Comparison of ENCODE assay signal across 21 cellular contexts in the genomic region with DNA sequence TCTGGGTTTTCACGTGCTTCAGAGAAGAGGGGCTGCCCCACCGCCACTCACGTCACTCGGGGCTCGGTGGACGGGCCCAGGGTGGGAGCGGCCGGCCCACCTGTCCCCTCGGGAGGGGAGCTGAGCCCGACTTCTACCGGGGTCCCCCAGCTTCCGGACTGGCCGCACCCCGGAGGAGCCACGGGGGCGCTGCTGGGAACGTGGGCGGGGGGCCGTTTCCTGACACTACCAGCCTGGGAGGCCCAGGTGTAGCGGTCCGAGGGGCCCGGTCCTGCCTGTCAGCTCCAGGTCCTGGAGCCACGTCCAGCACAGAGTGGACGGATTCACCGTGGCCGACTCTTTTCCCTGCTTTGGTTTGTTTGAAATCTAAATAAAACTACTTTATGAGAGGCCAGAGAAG. TPM values are rescaled to one million over a fixed set of nuclear protein-coding genes. Genes with fewer than 3 reads are reported as not detected.
DNase-seq lines count a peak whose midpoint lies in the region; ATAC-seq, FAIRE-seq and TF ChIP-seq lines count a peak whose summit lies in the region.
"Had no signal": no experiment of that assay in that cellular context is flagged by ENCODE, and none has a peak within 500 bp of the region (broad histone marks: within the 10 kb centered on the region; RNA-seq: fewer than 3 reads in every experiment).

No MANE protein-coding gene starts in this region.

- peaks cover 32% of the 10 kb centered on the region for H3K36me3 Mint-ChIP-seq in Caco-2 (ENCODE audit: insufficient read depth, unreplicated experiment)
- peaks cover 24% of the 10 kb centered on the region for H3K36me3 Mint-ChIP-seq in stimulated activated memory B cell treated with anti-CD40 and anti-IgM and Interleukin-4, amounts not matched to agents 10 μg/mL and 1 μg/mL and 100 μg/mL, for 72 hours

- in situ Hi-C loops in K562 (cut with MboI), result no loop called here

- H3K9me3 ChIP-seq in BLaER1 (no peaks in the 10 kb centered on the region), Caco-2 (no peaks in the 10 kb centered on the region), K562 (replicated peaks; ENCODE audit: control insufficient read depth, insufficient read depth, low read depth, low read length) (no peaks in the 10 kb centered on the region)
- H3K9me3 ChIP-seq: BE2C had no signal

- 0 out of 2 replicates have a peak overlapping the region, but pooled peaks have one; percentile 35 for H3K27ac ChIP-seq in BLaER1
- no peak overlapping the region for H3K27ac ChIP-seq in K562 (ENCODE audit: extremely low read depth, low read depth, low read length)
- H3K27ac ChIP-seq: C4-2B had no signal

- no peak overlapping the region for H3K4me3 ChIP-seq in BLaER1
- no peak overlapping the region for H3K4me3 ChIP-seq in Caco-2 (ENCODE audit: low read depth, low read length)
- no peak overlapping the region for H3K4me3 ChIP-seq in K562
- H3K4me3 ChIP-seq: GM12878, GM23338 had no signal

- TF ChIP-seq EP300 in K562 (IDR thresholded peaks at IDR 0.05; ENCODE audit: low read length), result no peak

- ATAC-seq in K562, result no peak
- peak; percentile 22 for ATAC-seq in stimulated activated memory B cell treated with anti-CD40 and anti-IgM and Interleukin-4, amounts not matched to agents 10 μg/mL and 1 μg/mL and 100 μg/mL, for 72 hours
- ATAC-seq: GM12878, GM23338 had no signal

- intact Hi-C loops in Caco-2 (cut with micrococcal nuclease; ENCODE audit: unreplicated experiment), result no loop called here
- intact Hi-C loops in K562 (cut with micrococcal nuclease), result no loop called here

- H3K36me3 ChIP-seq in BLaER1, result peaks cover 64% of the 10 kb centered on the region
- no peaks in the 10 kb centered on the region for H3K36me3 ChIP-seq in Caco-2 (ENCODE audit: control insufficient read depth, insufficient read depth, low read length)
- peaks cover 49% of the 10 kb centered on the region; the same call in 2 of the 3 replicates for H3K36me3 ChIP-seq in K562 (ENCODE audit: control insufficient read depth, insufficient read depth, low read length)

- BruUV-seq in Caco-2 (replicated peaks; lab: Mats Ljungman, UMichigan), result TSS peak; percentile 20
- BruUV-seq in K562 (replicated peaks; lab: Mats Ljungman, UMichigan), result TSS peak; percentile 59

- no peak for DNase-seq in Caco-2
- DNase-seq in K562 (ENCODE audit: extremely low read depth in 1 of 4, low spot score in 3 of 4), result no peak
- no peak for DNase-seq in DMS153 (lab: John Stamatoyannopoulos, UW)
- no peak for DNase-seq in ecto neural progenitor cell (ENCODE audit: low spot score)
- DNase-seq: ACHN; BE2C; Calu3; CD4-positive, alpha-beta memory T cell; DMS53; DND-41; EL; HCEC 1CT had no signal

- H3K9ac ChIP-seq in BLaER1, result no peak overlapping the region
- H3K9ac ChIP-seq in K562 (ENCODE audit: insufficient read depth in 1 of 2, low read depth in 2 of 2, low read length in 2 of 2), result no peak overlapping the region

- H3K27me3 Mint-ChIP-seq in Caco-2 (ENCODE audit: insufficient read depth, unreplicated experiment), result no peaks in the 10 kb centered on the region
- peaks cover 6% of the 10 kb centered on the region for H3K27me3 Mint-ChIP-seq in stimulated activated memory B cell treated with anti-CD40 and anti-IgM and Interleukin-4, amounts not matched to agents 10 μg/mL and 1 μg/mL and 100 μg/mL, for 72 hours
- H3K27me3 Mint-ChIP-seq: CD4-positive, alpha-beta memory T cell had no signal

- no peak overlapping the region for H3K4me3 Mint-ChIP-seq in Caco-2 (ENCODE audit: unreplicated experiment)
- H3K4me3 Mint-ChIP-seq in stimulated activated memory B cell treated with anti-CD40 and anti-IgM and Interleukin-4, amounts not matched to agents 10 μg/mL and 1 μg/mL and 100 μg/mL, for 72 hours, result no peak overlapping the region
- H3K4me3 Mint-ChIP-seq: CD4-positive, alpha-beta memory T cell; GM23338 had no signal

- WGBS in K562 (ENCODE audit: insufficient coverage, low coverage, missing lambda C conversion rate), result 92% methylated on average over 15 of the region's 26 CpGs

- no peak for TF ChIP-seq POLR2A in K562 (conservative IDR thresholded peaks at IDR 0.05)

- peaks cover 49% of the 10 kb centered on the region for H4K20me1 ChIP-seq in BLaER1
- H4K20me1 ChIP-seq in K562 (replicated peaks; ENCODE audit: control insufficient read depth, insufficient read depth, low read length), result no peaks in the 10 kb centered on the region; the same call in 1 of the 2 replicates

- no peak overlapping the region; the same call in 1 of the 2 replicates for H3K4me2 ChIP-seq in BLaER1
- no peak overlapping the region for H3K4me2 ChIP-seq in K562 (ENCODE audit: insufficient read depth, low read length)
- H3K4me2 ChIP-seq: GM23338 had no signal

- no peaks in the 10 kb centered on the region for H3K9me3 Mint-ChIP-seq in Caco-2 (ENCODE audit: unreplicated experiment)
- H3K9me3 Mint-ChIP-seq in stimulated activated memory B cell treated with anti-CD40 and anti-IgM and Interleukin-4, amounts not matched to agents 10 μg/mL and 1 μg/mL and 100 μg/mL, for 72 hours, result no peaks in the 10 kb centered on the region
- H3K9me3 Mint-ChIP-seq: CD4-positive, alpha-beta memory T cell; GM23338 had no signal

- H3K27me3 ChIP-seq in BLaER1 (no peaks in the 10 kb centered on the region), Caco-2 (replicated peaks; ENCODE audit: control insufficient read depth, insufficient read depth, low read length) (no peaks in the 10 kb centered on the region), K562 (ENCODE audit: control insufficient read depth in 2 of 2, insufficient read depth in 2 of 2, low read length in 2 of 2) (no peaks in the 10 kb centered on the region)
- H3K27me3 ChIP-seq: BE2C had no signal

- no peak for FAIRE-seq in K562 (lab: Jason Lieb, UNC)
- FAIRE-seq: A204.1, GM12878, GM19239, H54 had no signal

- no peak for TF ChIP-seq CTCF in Caco-2 (IDR thresholded peaks at IDR 0.05; ENCODE audit: insufficient read depth in 1 of 2, low read depth in 1 of 2, low read length in 1 of 2, severe bottlenecking in 1 of 2, unreplicated experiment in 1 of 2)
- no peak for TF ChIP-seq CTCF in K562 (IDR thresholded peaks at IDR 0.05 in 2 of 3, conservative IDR thresholded peaks at IDR 0.05 in 1 of 3; ENCODE audit: insufficient read depth in 2 of 3, low read depth in 1 of 3, low read length in 3 of 3)

- H3K79me2 ChIP-seq in K562 (ENCODE audit: control insufficient read depth, insufficient read depth, low read length), result no peaks in the 10 kb centered on the region; the same call in 2 of the 3 replicates

- no peak overlapping the region for H2AFZ ChIP-seq in K562 (ENCODE audit: low read depth, low read length)
- H2AFZ ChIP-seq: GM23338 had no signal

- H3K27ac Mint-ChIP-seq in Caco-2 (ENCODE audit: unreplicated experiment), result no peak overlapping the region
- H3K27ac Mint-ChIP-seq in stimulated activated memory B cell treated with anti-CD40 and anti-IgM and Interleukin-4, amounts not matched to agents 10 μg/mL and 1 μg/mL and 100 μg/mL, for 72 hours, result no peak overlapping the region
- H3K27ac Mint-ChIP-seq: GM23338 had no signal

- no peak for TF ChIP-seq RAD21 in K562 (CRISPR knock-in tag; conservative IDR thresholded peaks at IDR 0.05 in 1 of 2, IDR thresholded peaks at IDR 0.05 in 1 of 2)

- H3K9me1 ChIP-seq in K562 (ENCODE audit: control insufficient read depth, insufficient read depth, low read length), result no peaks in the 10 kb centered on the region

- POLR2A ChIA-PET in Caco-2 (lab: Charles Lee), result interaction anchor here (0.6 kb wide), 1 partner anchor 8 kb away, joined by 3 read pairs; no protein-coding TSS in a partner anchor
- POLR2A ChIA-PET in K562 (lab: Yijun Ruan, JAX), result interaction anchor here (0.6 to 1.5 kb wide), 6 partner anchors 9 to 33 kb away, joined by 3 to 12 read pairs (median 4); a partner anchor contains a TSS

- H3K4me1 Mint-ChIP-seq in Caco-2 (ENCODE audit: low read depth, unreplicated experiment), result no peaks in the 10 kb centered on the region
- H3K4me1 Mint-ChIP-seq in stimulated activated memory B cell treated with anti-CD40 and anti-IgM and Interleukin-4, amounts not matched to agents 10 μg/mL and 1 μg/mL and 100 μg/mL, for 72 hours, result peaks cover 12% of the 10 kb centered on the region
- H3K4me1 Mint-ChIP-seq: GM23338 had no signal

- H3K4me1 ChIP-seq in BLaER1 (peaks cover 44% of the 10 kb centered on the region), Caco-2 (no peaks in the 10 kb centered on the region), K562 (replicated peaks in 1 of 2; ENCODE audit: control insufficient read depth in 2 of 2, insufficient read depth in 2 of 2, low read length in 2 of 2) (peaks cover 8 to 46% of the 10 kb centered on the region in 2 experiments)
- H3K4me1 ChIP-seq: BE2C had no signal

- CTCF ChIA-PET in Caco-2 (lab: Charles Lee), result interaction anchor here (0.5 kb wide), 1 partner anchor 24 kb away, joined by 3 read pairs; no protein-coding TSS in a partner anchor
- CTCF ChIA-PET in K562 (lab: Yijun Ruan, JAX; ENCODE audit: low intra/inter-chr PET ratio), result no interaction called here

RNA-seq across cellular contexts. Expression of a gene that starts 2.2 kb away (rescaled TPM):
- total RNA-seq in Caco-2 (2022) (0.35 TPM in 1 of 2 replicates, not detected in the other), K562 (2014; rRNA removed) (2.3 and 2.6 TPM in 2 replicates), K562 (2014; rRNA removed; fragmentation: Illumina TruSeq; extraction: Trizol) (not detected in 2 replicates), K562 (2015; rRNA removed; fragmentation: Illumina TruSeq; extraction: Trizol) (0.62 and 1.1 TPM in 2 replicates), K562 (2021) (0.72 and 1.8 TPM in 2 replicates)
- total RNA-seq in K562 (2011; cell fraction: chromatin; rRNA removed; ENCODE audit: low replicate concordance), result 0.49 and 1.6 TPM in 2 replicates
- 4.0 and 4.5 TPM in 2 replicates for total RNA-seq in K562 (2011; cell fraction: nucleolus; rRNA removed)
- total RNA-seq in K562 (2011; cell fraction: nucleoplasm; rRNA removed), result 1.4 and 1.9 TPM in 2 replicates
- polyA plus RNA-seq in K562 (2011; rRNA removed) (0.70 and 0.97 TPM in 2 replicates), K562 (2014; fragmentation: Illumina TruSeq; extraction: Trizol) (0.61 TPM in 1 of 2 replicates, not detected in the other), K562 (2014; fragmentation: Nextera tagmentation; extraction: Ambion mirVana) (under 1 TPM; 0.08 to 0.27 TPM), K562 (2014; rRNA removed) (1.8 and 2.2 TPM in 2 replicates)
- polyA plus RNA-seq in K562 (2011; cell fraction: cytosol; rRNA removed), result 1.9 and 5.9 TPM in 2 replicates
- 0.87 and 1.8 TPM in 2 replicates for polyA plus RNA-seq in K562 (2011; cell fraction: nucleus; rRNA removed)
- 1.7 and 3.5 TPM in 2 replicates for polyA plus RNA-seq in K562 (2012)
- polyA minus RNA-seq in K562 (2011; rRNA and poly(A)+ RNA removed), result not detected in 2 replicates
- polyA minus RNA-seq in K562 (2011; cell fraction: cytosol; rRNA and poly(A)+ RNA removed), result 2.5 TPM in 1 of 2 replicates, not detected in the other
- not detected in 2 replicates for polyA minus RNA-seq in K562 (2011; cell fraction: nucleus; rRNA and poly(A)+ RNA removed)
- total RNA-seq: Calu3, GM23338, HT-29 had no signal

RNA-seq across cellular contexts. Expression of a gene that starts 10.1 kb away (rescaled TPM):
- total RNA-seq in Caco-2 (2022), result 129 and 133 TPM in 2 replicates
- total RNA-seq in K562 (2011; cell fraction: chromatin; rRNA removed; ENCODE audit: low replicate concordance), result 34.1 and 85.3 TPM in 2 replicates
- 68.2 and 70.5 TPM in 2 replicates for total RNA-seq in K562 (2011; cell fraction: nucleolus; rRNA removed)
- total RNA-seq in K562 (2011; cell fraction: nucleoplasm; rRNA removed), result 40.9 and 50.4 TPM in 2 replicates
- 203 and 207 TPM in 2 replicates for total RNA-seq in K562 (2014; rRNA removed)
- total RNA-seq in K562 (2014; rRNA removed; fragmentation: Illumina TruSeq; extraction: Trizol), result 33.0 and 36.2 TPM in 2 replicates
- 65.5 and 75.7 TPM in 2 replicates for total RNA-seq in K562 (2015; rRNA removed; fragmentation: Illumina TruSeq; extraction: Trizol)
- 125 and 130 TPM in 2 replicates for total RNA-seq in K562 (2021)
- 82.7 and 103 TPM in 2 replicates for polyA plus RNA-seq in K562 (2011; rRNA removed)
- 89.6 and 173 TPM in 2 replicates for polyA plus RNA-seq in K562 (2011; cell fraction: cytosol; rRNA removed)
- 83.8 and 124 TPM in 2 replicates for polyA plus RNA-seq in K562 (2011; cell fraction: nucleus; rRNA removed)
- polyA plus RNA-seq in K562 (2012), result 72.7 and 83.2 TPM in 2 replicates
- polyA plus RNA-seq in K562 (2014; fragmentation: Illumina TruSeq; extraction: Trizol), result 55.7 and 88.4 TPM in 2 replicates
- polyA plus RNA-seq in K562 (2014; fragmentation: Nextera tagmentation; extraction: Ambion mirVana), result 1 to 10 TPM in 1 of 2 experiments, under 1 TPM in 1; 0.80 to 1.0 TPM
- polyA plus RNA-seq in K562 (2014; rRNA removed), result 125 and 142 TPM in 2 replicates
- polyA minus RNA-seq in K562 (2011; rRNA and poly(A)+ RNA removed), result 16.2 and 28.5 TPM in 2 replicates
- polyA minus RNA-seq in K562 (2011; cell fraction: cytosol; rRNA and poly(A)+ RNA removed), result 36.4 and 44.9 TPM in 2 replicates
- polyA minus RNA-seq in K562 (2011; cell fraction: nucleus; rRNA and poly(A)+ RNA removed), result 18.4 and 20.5 TPM in 2 replicates

RNA-seq across cellular contexts. Expression of a gene that starts 30.7 kb away (rescaled TPM):
- total RNA-seq in Caco-2 (2022) (618 and 656 TPM in 2 replicates), K562 (2014; rRNA removed) (398 and 484 TPM in 2 replicates), K562 (2014; rRNA removed; fragmentation: Illumina TruSeq; extraction: Trizol) (59.1 and 89.1 TPM in 2 replicates), K562 (2015; rRNA removed; fragmentation: Illumina TruSeq; extraction: Trizol) (211 and 220 TPM in 2 replicates), K562 (2021) (495 and 506 TPM in 2 replicates)
- 106 and 369 TPM in 2 replicates for total RNA-seq in K562 (2011; cell fraction: chromatin; rRNA removed; ENCODE audit: low replicate concordance)
- total RNA-seq in K562 (2011; cell fraction: nucleolus; rRNA removed), result 735 and 796 TPM in 2 replicates
- total RNA-seq in K562 (2011; cell fraction: nucleoplasm; rRNA removed), result 350 and 437 TPM in 2 replicates
- polyA plus RNA-seq in K562 (2011; rRNA removed) (129 and 411 TPM in 2 replicates), K562 (2014; fragmentation: Illumina TruSeq; extraction: Trizol) (187 and 351 TPM in 2 replicates), K562 (2014; fragmentation: Nextera tagmentation; extraction: Ambion mirVana) (10 to 100 TPM in 1 of 2 experiments, 1 to 10 TPM in 1; 4.6 to 17.9 TPM), K562 (2014; rRNA removed) (236 and 311 TPM in 2 replicates)
- 277 and 455 TPM in 2 replicates for polyA plus RNA-seq in K562 (2011; cell fraction: cytosol; rRNA removed)
- polyA plus RNA-seq in K562 (2011; cell fraction: nucleus; rRNA removed), result 198 and 199 TPM in 2 replicates
- polyA plus RNA-seq in K562 (2012), result 362 and 456 TPM in 2 replicates
- 61.0 and 70.9 TPM in 2 replicates for polyA minus RNA-seq in K562 (2011; rRNA and poly(A)+ RNA removed)
- polyA minus RNA-seq in K562 (2011; cell fraction: cytosol; rRNA and poly(A)+ RNA removed), result 197 and 315 TPM in 2 replicates
- polyA minus RNA-seq in K562 (2011; cell fraction: nucleus; rRNA and poly(A)+ RNA removed), result 48.1 and 72.2 TPM in 2 replicates

RNA-seq across cellular contexts. Expression of a gene that starts 34.4 kb away (rescaled TPM):
- total RNA-seq in Caco-2 (2022) (11.5 and 14.9 TPM in 2 replicates), K562 (2014; rRNA removed) (22.6 and 31.6 TPM in 2 replicates), K562 (2014; rRNA removed; fragmentation: Illumina TruSeq; extraction: Trizol) (0.32 and 0.47 TPM in 2 replicates), K562 (2015; rRNA removed; fragmentation: Illumina TruSeq; extraction: Trizol) (1.2 and 2.3 TPM in 2 replicates), K562 (2021) (13.0 and 15.5 TPM in 2 replicates)
- total RNA-seq in K562 (2011; cell fraction: chromatin; rRNA removed; ENCODE audit: low replicate concordance), result 7.0 and 14.9 TPM in 2 replicates
- total RNA-seq in K562 (2011; cell fraction: nucleolus; rRNA removed), result 10.1 and 11.5 TPM in 2 replicates
- total RNA-seq in K562 (2011; cell fraction: nucleoplasm; rRNA removed), result 5.3 and 6.3 TPM in 2 replicates
- polyA plus RNA-seq in K562 (2011; rRNA removed) (0.93 and 1.2 TPM in 2 replicates), K562 (2014; fragmentation: Illumina TruSeq; extraction: Trizol) (0.30 and 0.33 TPM in 2 replicates), K562 (2014; fragmentation: Nextera tagmentation; extraction: Ambion mirVana) (not detected), K562 (2014; rRNA removed) (12.2 and 15.0 TPM in 2 replicates)
- polyA plus RNA-seq in K562 (2011; cell fraction: cytosol; rRNA removed), result 1.9 and 24.8 TPM in 2 replicates
- 1.8 and 3.9 TPM in 2 replicates for polyA plus RNA-seq in K562 (2011; cell fraction: nucleus; rRNA removed)
- 5.5 and 10.3 TPM in 2 replicates for polyA plus RNA-seq in K562 (2012)
- 0.74 and 0.78 TPM in 2 replicates for polyA minus RNA-seq in K562 (2011; rRNA and poly(A)+ RNA removed)
- polyA minus RNA-seq in K562 (2011; cell fraction: cytosol; rRNA and poly(A)+ RNA removed), result 1.6 and 5.0 TPM in 2 replicates
- polyA minus RNA-seq in K562 (2011; cell fraction: nucleus; rRNA and poly(A)+ RNA removed), result 3.2 and 3.8 TPM in 2 replicates

RNA-seq across cellular contexts. Expression of a gene that starts 45.4 kb away (rescaled TPM):
- total RNA-seq in Caco-2 (2022) (0.73 and 1.3 TPM in 2 replicates), K562 (2014; rRNA removed) (0.09 and 0.20 TPM in 2 replicates), K562 (2014; rRNA removed; fragmentation: Illumina TruSeq; extraction: Trizol) (not detected in 2 replicates), K562 (2015; rRNA removed; fragmentation: Illumina TruSeq; extraction: Trizol) (not detected in 2 replicates), K562 (2021) (0.09 TPM in 1 of 2 replicates, not detected in the other)
- not detected in 2 replicates for total RNA-seq in K562 (2011; cell fraction: chromatin; rRNA removed; ENCODE audit: low replicate concordance)
- 0.79 and 1.0 TPM in 2 replicates for total RNA-seq in K562 (2011; cell fraction: nucleolus; rRNA removed)
- total RNA-seq in K562 (2011; cell fraction: nucleoplasm; rRNA removed), result not detected in 2 replicates
- polyA plus RNA-seq in K562 (2011; rRNA removed) (0.05 TPM in 1 of 2 replicates, not detected in the other), K562 (2014; fragmentation: Illumina TruSeq; extraction: Trizol) (not detected in 2 replicates), K562 (2014; fragmentation: Nextera tagmentation; extraction: Ambion mirVana) (not detected), K562 (2014; rRNA removed) (0.12 and 0.36 TPM in 2 replicates)
- polyA plus RNA-seq in K562 (2011; cell fraction: cytosol; rRNA removed), result 0.12 TPM in 1 of 2 replicates, not detected in the other
- 0.18 and 0.40 TPM in 2 replicates for polyA plus RNA-seq in K562 (2011; cell fraction: nucleus; rRNA removed)
- 0.27 and 0.82 TPM in 2 replicates for polyA plus RNA-seq in K562 (2012)
- polyA minus RNA-seq in K562 (2011; rRNA and poly(A)+ RNA removed), result not detected in 2 replicates
- not detected in 2 replicates for polyA minus RNA-seq in K562 (2011; cell fraction: cytosol; rRNA and poly(A)+ RNA removed)
- polyA minus RNA-seq in K562 (2011; cell fraction: nucleus; rRNA and poly(A)+ RNA removed), result 0.22 TPM in 1 of 2 replicates, not detected in the other
